In the genomic region with DNA sequence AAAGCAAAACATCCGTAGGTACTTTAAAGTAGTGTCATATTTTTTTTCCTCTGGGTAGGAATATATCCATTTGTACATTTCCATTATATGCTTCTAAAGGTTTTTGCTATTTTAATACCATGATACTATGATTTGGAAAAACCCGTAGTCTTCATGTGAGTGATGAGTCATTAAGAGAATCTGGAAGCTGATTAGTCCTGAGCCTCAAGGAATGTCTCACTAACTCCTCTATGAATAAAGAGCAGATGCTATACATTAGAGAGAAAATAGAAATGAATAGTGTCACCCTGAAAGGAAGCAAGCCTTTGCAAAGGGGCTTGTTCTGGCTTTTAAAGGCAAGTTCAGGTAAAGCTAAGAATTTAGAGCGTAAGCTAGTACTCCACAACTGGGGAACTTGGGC, we compare ENCODE assay signal across 13 cellular contexts.
DNase-seq lines count a peak whose midpoint lies in the region; ATAC-seq, FAIRE-seq and TF ChIP-seq lines count a peak whose summit lies in the region.
"Had no signal": no experiment of that assay in that cellular context is flagged by ENCODE, and none has a peak within 500 bp of the region (broad histone marks: within the 10 kb centered on the region; RNA-seq: fewer than 3 reads in every experiment).

No MANE protein-coding gene starts in this region.

- peak; percentile 67 for ATAC-seq in esophagus mucosa
- ATAC-seq: sciatic nerve; stimulated activated memory B cell treated with anti-CD40 and anti-IgM and Interleukin-4, amounts not matched to agents 10 μg/mL and 1 μg/mL and 100 μg/mL, for 72 hours had no signal

- no peak for FAIRE-seq in frontal cortex (lab: Jason Lieb, UNC)

- CTCF ChIA-PET in HEK293T (lab: Yijun Ruan, JAX): no interaction called here

- in situ Hi-C loops in Caki2 (cut with HindIII; ENCODE audit: low pct_unique_long_range_greater_than_20kb, low sequenced_read_pairs): no loop called here

- DNase-seq in Caki2 (ENCODE audit: low read depth) (peak; percentile 25), RPMI7951 (ENCODE audit: low read depth) (peak; percentile 54), non-pigmented ciliary epithelial cell (ENCODE audit: low read depth) (peak; percentile 50), T-helper 2 cell (no peak), DMS 273 treated with DMSO at 0.1 percent for 48 hours (lab: John Stamatoyannopoulos, UW) (no peak), frontal cortex (ENCODE audit: low spot score in 2 of 2) (no peak), HEK293T (ENCODE audit: extremely low spot score) (no peak)
- DNase-seq: Kasumi-1, NCI-H510A treated with DMSO at 0.1 percent for 48 hours, WERI-Rb-1 had no signal

- POLR2A ChIA-PET in HEK293T (lab: Yijun Ruan, JAX): no interaction called here

TF ChIP-seq in HEK293T, 16 proteins besides CTCF, POLR2A, EP300 and RAD21:
- no peak for TF ChIP-seq L3MBTL2 (conservative IDR thresholded peaks at IDR 0.05)
- no peak for TF ChIP-seq ELF4 (IDR thresholded peaks at IDR 0.05)
- TF ChIP-seq ARNT (IDR thresholded peaks at IDR 0.05): no peak
- no peak for TF ChIP-seq NFRKB (IDR thresholded peaks at IDR 0.05)
- no peak for TF ChIP-seq SP1 (IDR thresholded peaks at IDR 0.05)

Comparison
In these comparisons a context has a peak if more than half of its experiments do, and no peak if none do; other contexts are left out.
1. DNase-seq: peak in Caki2 (single experiment), RPMI7951 (single experiment) and non-pigmented ciliary epithelial cell (single experiment); none in T-helper 2 cell (0 of 5), DMS 273 treated with DMSO at 0.1 percent for 48 hours (single experiment), frontal cortex (0 of 2) and HEK293T (single experiment).